In genomic region chr10:4730998-4731397, GRCh38 we compare ENCODE assay signal across 10 cellular contexts.
"Had no signal": no experiment of that assay in that cellular context is flagged by ENCODE, and none has a peak within 500 bp of the region (broad histone marks: within the 10 kb centered on the region; RNA-seq: fewer than 3 reads in every experiment).

No MANE protein-coding gene starts in this region.

- H3K4me3 ChIP-seq: GM23248, K562 had no signal

- FAIRE-seq: H1, H54, HTR-8/SVneo, K562 had no signal

- ATAC-seq: K562 had no signal

- DNase-seq: GM23248, H9, HCEC 1CT, IMR-90, Kasumi-1, KG1 had no signal

- H3K4me3 Mint-ChIP-seq: H9 had no signal

- H3K27ac ChIP-seq: GM23248 had no signal

- H3K4me1 Mint-ChIP-seq: H9 had no signal

- H3K27ac Mint-ChIP-seq: H9 had no signal
